In genomic region chr4:20652226-20652836, GRCh38 we compare ENCODE assay signal across 12 cellular contexts.
"Had no signal": no experiment of that assay in that cellular context is flagged by ENCODE, and none has a peak within 500 bp of the region (broad histone marks: within the 10 kb centered on the region; RNA-seq: fewer than 3 reads in every experiment).

No MANE protein-coding gene starts in this region.

- H3K27me3 ChIP-seq: gastroesophageal sphincter, right lobe of liver, transverse colon had no signal

- H3K27ac ChIP-seq: gastroesophageal sphincter, left ventricle myocardium inferior, psoas muscle, right lobe of liver, transverse colon, VCaP had no signal

- H3K4me1 ChIP-seq: gastroesophageal sphincter, left ventricle myocardium inferior, psoas muscle, right lobe of liver, transverse colon had no signal

- ATAC-seq: activated CD4-positive, alpha-beta T cell treated with anti-CD3 and anti-CD28 coated beads for 36 hours; gastroesophageal sphincter; psoas muscle; stimulated activated effector memory CD8-positive, alpha-beta T cell treated with anti-CD3 and anti-CD28 coated beads, Interleukin-12 subunit alpha, Interleukin-12 subunit beta, amount 100 ng/mL, for 72 hours had no signal

- DNase-seq: activated CD4-positive, alpha-beta memory T cell treated with anti-CD3 and anti-CD28 coated beads, Interleukin-2, amount 10 ng/mL, durations not matched to agents 7 days and 5 days; activated CD4-positive, alpha-beta T cell treated with anti-CD3 and anti-CD28 coated beads for 36 hours; activated CD8-positive, alpha-beta memory T cell treated with anti-CD3 and anti-CD28 coated beads, Interleukin-2, amount 50 U/mL, for 4 hours; kidney; left ventricle myocardium inferior; psoas muscle; right lobe of liver; T-helper 9 cell; transverse colon had no signal

- H3K36me3 ChIP-seq: gastroesophageal sphincter, left ventricle myocardium inferior, right lobe of liver, transverse colon had no signal

- H3K4me3 ChIP-seq: gastroesophageal sphincter, left ventricle myocardium inferior, psoas muscle, right lobe of liver, transverse colon had no signal

- H3K9me3 ChIP-seq: psoas muscle, right lobe of liver, transverse colon had no signal
